ENCODE assay signal across 11 cellular contexts in the genomic region with DNA sequence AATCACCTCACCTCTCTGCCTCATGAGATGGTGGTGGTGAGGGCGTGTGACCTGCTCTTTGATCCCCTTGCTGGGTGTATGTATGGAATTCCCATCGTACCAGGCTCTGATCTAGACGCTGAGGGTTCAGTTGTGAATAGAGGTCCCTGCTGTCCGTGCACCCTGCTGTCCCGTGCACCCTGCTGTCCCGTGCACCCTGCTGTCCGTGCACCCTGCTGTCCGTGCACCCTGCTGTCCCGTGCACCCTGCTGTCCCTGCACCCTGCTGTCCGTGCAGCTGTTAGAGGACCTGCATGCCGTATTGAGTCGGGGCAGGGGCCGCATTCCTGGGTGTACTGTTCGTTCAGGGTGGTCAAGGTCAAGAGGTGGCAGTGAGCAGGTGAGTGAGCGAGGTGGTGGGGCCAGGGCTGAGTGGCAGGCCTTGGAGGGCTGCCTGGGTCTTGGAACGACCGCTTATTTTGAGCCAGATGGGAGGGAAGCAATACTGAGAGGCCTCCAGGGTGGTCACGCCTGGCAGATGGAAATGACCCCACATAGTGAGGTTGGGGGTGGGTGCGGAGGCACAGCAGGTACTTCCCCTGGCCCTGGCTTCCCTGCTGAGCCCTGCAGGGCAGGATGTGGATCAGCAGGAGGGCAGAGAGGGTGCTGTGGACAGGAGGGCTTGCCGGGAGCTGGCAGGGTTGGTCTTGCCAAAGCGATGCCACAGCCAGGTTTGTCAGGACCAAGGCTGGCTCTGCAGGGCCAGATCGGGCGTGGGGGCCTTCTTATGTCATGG. TPM values are rescaled to one million over a fixed set of nuclear protein-coding genes. Genes with fewer than 3 reads are reported as not detected.
DNase-seq lines count a peak whose midpoint lies in the region; ATAC-seq and TF ChIP-seq lines count a peak whose summit lies in the region.
"Had no signal": no experiment of that assay in that cellular context is flagged by ENCODE, and none has a peak within 500 bp of the region (broad histone marks: within the 10 kb centered on the region; RNA-seq: fewer than 3 reads in every experiment).

No MANE protein-coding gene starts in this region.

- H3K27ac ChIP-seq in right lobe of liver = no peak overlapping the region
- no peak overlapping the region for H3K27ac ChIP-seq in PC-3 (ENCODE audit: low read length)
- H3K27ac ChIP-seq: HL-60, thyroid gland, WERI-Rb-1 had no signal

- no peaks in the 10 kb centered on the region for H3K9me2 ChIP-seq in PC-3 (replicated peaks; ENCODE audit: low read length)

- H3K4me1 ChIP-seq in right lobe of liver (peaks cover 0 to 6% (median 2%) of the 10 kb centered on the region in 4 donors), PC-3 (ENCODE audit: insufficient read depth, low read length) (peaks cover 5% of the 10 kb centered on the region; the same call in 1 of the 2 replicates)

- H2AFZ ChIP-seq in PC-3 (ENCODE audit: low read length) = no peak overlapping the region

- POLR2A ChIA-PET in WTC11 (lab: Charles Lee) (interaction anchor here (1.4 kb wide), 1 partner anchor 23 kb away, joined by 6 read pairs; a partner anchor contains a TSS), PC-3 (lab: Charles Lee; ENCODE audit: unreplicated experiment) (interaction anchor here (0.6 kb wide), 1 partner anchor 112 kb away, joined by 10 read pairs; no protein-coding TSS in a partner anchor)

- ATAC-seq in WTC11 = no peak
- ATAC-seq in right lobe of liver = no peak
- no peak for ATAC-seq in PC-3
- no peak for ATAC-seq in GM18498 (IDR thresholded peaks at IDR 0.05; ENCODE audit: unreplicated experiment)
- ATAC-seq in Right ventricle myocardium superior (ENCODE audit: poor library complexity) = no peak

- peaks cover 47% of the 10 kb centered on the region for H3K36me3 Mint-ChIP-seq in WTC11

- H3K9me3 ChIP-seq in right lobe of liver (no peaks in the 10 kb centered on the region), PC-3 (ENCODE audit: low read length) (no peaks in the 10 kb centered on the region)
- H3K9me3 ChIP-seq: thyroid gland had no signal

- no peak for TF ChIP-seq POLR2A in right lobe of liver (IDR thresholded peaks at IDR 0.05)

- CTCF ChIA-PET in WTC11 (lab: Charles Lee) (interaction anchor here (0.6 to 3.5 kb wide), 13 partner anchors 13 to 2000 kb away, joined by 3 to 57 read pairs (median 6); a partner anchor contains a TSS), PC-3 (lab: Charles Lee) (no interaction called here)

- no peaks in the 10 kb centered on the region for H3K27me3 ChIP-seq in right lobe of liver
- H3K27me3 ChIP-seq in PC-3 (ENCODE audit: low read length) = no peaks in the 10 kb centered on the region
- H3K27me3 ChIP-seq: thyroid gland had no signal

- H3K4me2 ChIP-seq in PC-3 (ENCODE audit: low read length) = no peak overlapping the region

- no peak overlapping the region for H3K4me3 Mint-ChIP-seq in WTC11

- DNase-seq in Ammon's horn (ENCODE audit: low spot score) (peak; percentile 66), G401 (ENCODE audit: low spot score) (peak; percentile 60), WTC11 (ENCODE audit: low spot score) (peak; percentile 31), right lobe of liver (peak; percentile 64 to 81 (median 73)), PC-3 (no peak), Right ventricle myocardium superior (no peak), LoVo (ENCODE audit: low spot score) (no peak)
- DNase-seq: WERI-Rb-1 had no signal

- peak overlapping the region; percentile 73 for H3K27ac Mint-ChIP-seq in WTC11

- intact Hi-C loops in right lobe of liver (cut with DNase I) (no loop called here), PC-3 (cut with micrococcal nuclease) (loop anchor here (2.0 kb wide), 1 partner anchor 14 kb away; no protein-coding TSS in a partner anchor), Right ventricle myocardium superior (cut with DNase I) (no loop called here)

- in situ Hi-C loops in G401 (cut with HindIII; ENCODE audit: low sequenced_read_pairs) = no loop called here

- H3K36me3 ChIP-seq in right lobe of liver (peaks cover 10 to 62% (median 25%) of the 10 kb centered on the region in 4 donors), PC-3 (ENCODE audit: low read depth, low read length) (peaks cover 53% of the 10 kb centered on the region)

- peaks cover 85% of the 10 kb centered on the region for H3K79me2 ChIP-seq in PC-3 (ENCODE audit: low read length)

- peaks cover 43% of the 10 kb centered on the region for H4K20me1 ChIP-seq in PC-3 (ENCODE audit: low read length)

- H3K4me1 Mint-ChIP-seq in WTC11 = peaks cover 32% of the 10 kb centered on the region

- no peaks in the 10 kb centered on the region for H3K27me3 Mint-ChIP-seq in WTC11 (ENCODE audit: low read depth)

- H3K9ac ChIP-seq in PC-3 (ENCODE audit: low read length) = no peak overlapping the region

- BruUV-seq in PC-3 (replicated peaks; lab: Mats Ljungman, UMichigan) = no TSS peak

- TF ChIP-seq CTCF in WTC11 (IDR thresholded peaks at IDR 0.05) (no peak), right lobe of liver (IDR thresholded peaks at IDR 0.05) (no peak), PC-3 (conservative IDR thresholded peaks at IDR 0.05; ENCODE audit: low read depth, low read length) (no peak)

- peaks cover 12% of the 10 kb centered on the region for H3F3A ChIP-seq in PC-3 (ENCODE audit: low read length, unreplicated experiment)

- WGBS in right lobe of liver (ENCODE audit: insufficient coverage, low coverage, low lambda C conversion rate, missing lambda C conversion rate) = 69% methylated on average over 11 of the region's 23 CpGs

- no peaks in the 10 kb centered on the region for H3K9me3 Mint-ChIP-seq in WTC11

- H3K4me3 ChIP-seq in right lobe of liver (no peak overlapping the region), PC-3 (ENCODE audit: low read length) (no peak overlapping the region)
- H3K4me3 ChIP-seq: thyroid gland had no signal

TF ChIP-seq in WTC11, 78 proteins besides CTCF, POLR2A, EP300 and RAD21:
- peak; percentile 49; the same call in 1 of the 2 replicates for TF ChIP-seq ZNF423 (CRISPR knock-in tag; IDR thresholded peaks at IDR 0.05)
- no peak for TF ChIP-seq SMAD3 (CRISPR knock-in tag; IDR thresholded peaks at IDR 0.05; ENCODE audit: borderline replicate concordance)
- TF ChIP-seq, protein P1, sequence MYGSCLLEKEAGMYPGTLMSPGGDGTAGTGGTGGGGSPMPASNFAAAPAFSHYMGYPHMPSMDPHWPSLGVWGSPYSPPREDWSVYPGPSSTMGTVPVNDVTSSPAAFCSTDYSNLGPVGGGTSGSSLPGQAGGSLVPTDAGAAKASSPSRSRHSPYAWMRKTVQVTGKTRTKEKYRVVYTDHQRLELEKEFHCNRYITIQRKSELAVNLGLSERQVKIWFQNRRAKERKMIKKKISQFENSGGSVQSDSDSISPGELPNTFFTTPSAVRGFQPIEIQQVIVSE (CRISPR knock-in tag; IDR thresholded peaks at IDR 0.05; ENCODE audit: borderline replicate concordance) = no peak
- no peak for TF ChIP-seq CREB1 (CRISPR knock-in tag; IDR thresholded peaks at IDR 0.05)
- TF ChIP-seq, protein P2, sequence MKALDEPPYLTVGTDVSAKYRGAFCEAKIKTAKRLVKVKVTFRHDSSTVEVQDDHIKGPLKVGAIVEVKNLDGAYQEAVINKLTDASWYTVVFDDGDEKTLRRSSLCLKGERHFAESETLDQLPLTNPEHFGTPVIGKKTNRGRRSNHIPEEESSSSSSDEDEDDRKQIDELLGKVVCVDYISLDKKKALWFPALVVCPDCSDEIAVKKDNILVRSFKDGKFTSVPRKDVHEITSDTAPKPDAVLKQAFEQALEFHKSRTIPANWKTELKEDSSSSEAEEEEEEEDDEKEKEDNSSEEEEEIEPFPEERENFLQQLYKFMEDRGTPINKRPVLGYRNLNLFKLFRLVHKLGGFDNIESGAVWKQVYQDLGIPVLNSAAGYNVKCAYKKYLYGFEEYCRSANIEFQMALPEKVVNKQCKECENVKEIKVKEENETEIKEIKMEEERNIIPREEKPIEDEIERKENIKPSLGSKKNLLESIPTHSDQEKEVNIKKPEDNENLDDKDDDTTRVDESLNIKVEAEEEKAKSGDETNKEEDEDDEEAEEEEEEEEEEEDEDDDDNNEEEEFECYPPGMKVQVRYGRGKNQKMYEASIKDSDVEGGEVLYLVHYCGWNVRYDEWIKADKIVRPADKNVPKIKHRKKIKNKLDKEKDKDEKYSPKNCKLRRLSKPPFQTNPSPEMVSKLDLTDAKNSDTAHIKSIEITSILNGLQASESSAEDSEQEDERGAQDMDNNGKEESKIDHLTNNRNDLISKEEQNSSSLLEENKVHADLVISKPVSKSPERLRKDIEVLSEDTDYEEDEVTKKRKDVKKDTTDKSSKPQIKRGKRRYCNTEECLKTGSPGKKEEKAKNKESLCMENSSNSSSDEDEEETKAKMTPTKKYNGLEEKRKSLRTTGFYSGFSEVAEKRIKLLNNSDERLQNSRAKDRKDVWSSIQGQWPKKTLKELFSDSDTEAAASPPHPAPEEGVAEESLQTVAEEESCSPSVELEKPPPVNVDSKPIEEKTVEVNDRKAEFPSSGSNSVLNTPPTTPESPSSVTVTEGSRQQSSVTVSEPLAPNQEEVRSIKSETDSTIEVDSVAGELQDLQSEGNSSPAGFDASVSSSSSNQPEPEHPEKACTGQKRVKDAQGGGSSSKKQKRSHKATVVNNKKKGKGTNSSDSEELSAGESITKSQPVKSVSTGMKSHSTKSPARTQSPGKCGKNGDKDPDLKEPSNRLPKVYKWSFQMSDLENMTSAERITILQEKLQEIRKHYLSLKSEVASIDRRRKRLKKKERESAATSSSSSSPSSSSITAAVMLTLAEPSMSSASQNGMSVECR (CRISPR knock-in tag; IDR thresholded peaks at IDR 0.05; ENCODE audit: borderline replicate concordance) = no peak

RNA-seq across cellular contexts. Expression of a gene that starts 4.6 kb away (rescaled TPM):
- 40.6 and 89.1 TPM in 2 replicates for total RNA-seq in G401 (2014; rRNA removed; shearing (Covaris generic))
- 227 to 234 TPM (median 227 TPM) in 3 replicates for total RNA-seq in WTC11 (2021)
- total RNA-seq in right lobe of liver = 100 to 1,000 TPM in 5 of 6 experiments, 10 to 100 TPM in 1; 88.9 to 162 (median 107) TPM
- 203 and 240 TPM in 2 replicates for total RNA-seq in PC-3 (2014; rRNA removed)
- 223 TPM for total RNA-seq in Right ventricle myocardium superior

RNA-seq across cellular contexts. Expression of a gene that starts 15.6 kb away (rescaled TPM):
- 239 and 262 TPM in 2 replicates for total RNA-seq in G401 (2014; rRNA removed; shearing (Covaris generic))
- total RNA-seq in WTC11 (2021) (249 to 302 TPM (median 249 TPM) in 3 replicates), right lobe of liver (10 to 100 TPM; 55.1 to 75.6 (median 63.5) TPM), PC-3 (2014; rRNA removed) (343 and 360 TPM in 2 replicates), Right ventricle myocardium superior (75.1 TPM)

RNA-seq across cellular contexts. Expression of a gene that starts 22.5 kb away (rescaled TPM):
- 24.9 and 29.0 TPM in 2 replicates for total RNA-seq in G401 (2014; rRNA removed; shearing (Covaris generic))
- total RNA-seq in WTC11 (2021) (21.1 to 24.8 TPM (median 24.8 TPM) in 3 replicates), right lobe of liver (10 to 100 TPM in 3 of 6 experiments, 1 to 10 TPM in 3; 6.1 to 19.7 (median 9.8) TPM), PC-3 (2014; rRNA removed) (36.0 and 41.4 TPM in 2 replicates), Right ventricle myocardium superior (20.5 TPM)

RNA-seq across cellular contexts. Expression of a gene that starts 27.0 kb away (rescaled TPM):
- 31.0 and 53.7 TPM in 2 replicates for total RNA-seq in G401 (2014; rRNA removed; shearing (Covaris generic))
- 94.6 to 100 TPM (median 99.5 TPM) in 3 replicates for total RNA-seq in WTC11 (2021)
- total RNA-seq in right lobe of liver = 1 to 10 TPM; 2.7 to 7.3 (median 5.1) TPM
- 25.6 and 37.5 TPM in 2 replicates for total RNA-seq in PC-3 (2014; rRNA removed)
- total RNA-seq in Right ventricle myocardium superior = 7.1 TPM

RNA-seq across cellular contexts. Expression of a gene that starts 29.7 kb away (rescaled TPM):
- 5.1 and 17.4 TPM in 2 replicates for total RNA-seq in G401 (2014; rRNA removed; shearing (Covaris generic))
- total RNA-seq in WTC11 (2021) (31.3 to 33.5 TPM (median 32.0 TPM) in 3 replicates), right lobe of liver (10 to 100 TPM in 1 of 6 experiments, 1 to 10 TPM in 5; 5.4 to 11.6 (median 6.5) TPM), PC-3 (2014; rRNA removed) (15.2 and 23.9 TPM in 2 replicates), Right ventricle myocardium superior (11.9 TPM)

Comparison
In these comparisons a context has a peak if more than half of its experiments do, and no peak if none do; other contexts are left out.
1. DNase-seq: peak in Ammon's horn (single experiment), G401 (single experiment), WTC11 (single experiment) and right lobe of liver (3 of 3); none in PC-3 (single experiment), Right ventricle myocardium superior (single experiment) and LoVo (single experiment).